8 cellular contexts compared by ENCODE assay signal in genomic region chr1:224644553-224645154, GRCh38. TPM values are rescaled to one million over a fixed set of nuclear protein-coding genes. Genes with fewer than 3 reads are reported as not detected.
A peak's percentile ranks its signal among the peaks of the same experiment; 100 is the strongest.
DNase-seq lines count a peak whose midpoint lies in the region; ATAC-seq and TF ChIP-seq lines count a peak whose summit lies in the region.

No MANE protein-coding gene starts in this region.

- H4K20me1 ChIP-seq in PC-9 (ENCODE audit: insufficient read depth): no peaks in the 10 kb centered on the region; the same call in 1 of the 2 replicates
- H4K20me1 ChIP-seq in osteoblast (ENCODE audit: insufficient read depth, low read length): no peaks in the 10 kb centered on the region

- no peaks in the 10 kb centered on the region for H3K36me3 ChIP-seq in PC-9 (ENCODE audit: low read depth)
- H3K36me3 ChIP-seq in osteoblast (ENCODE audit: insufficient read depth, low read length): no peaks in the 10 kb centered on the region
- no peaks in the 10 kb centered on the region for H3K36me3 ChIP-seq in upper lobe of right lung

- CTCF ChIA-PET in PC-9 (lab: Charles Lee): interaction anchor here (0.6 to 1.3 kb wide), 4 partner anchors 11 to 207 kb away, joined by 3 to 6 read pairs (median 4); no protein-coding TSS in a partner anchor

- intact Hi-C loops in PC-9 (cut with micrococcal nuclease; ENCODE audit: unreplicated experiment): loop anchor here (1.0 kb wide), 2 partner anchors 131 to 207 kb away; no protein-coding TSS in a partner anchor
- intact Hi-C loops in upper lobe of right lung (cut with DNase I): no loop called here

- H3K9me2 ChIP-seq in PC-9 (ENCODE audit: insufficient read depth): no peaks in the 10 kb centered on the region

- no TSS peak for BruUV-seq in PC-9 (replicated peaks; lab: Mats Ljungman, UMichigan)

- TF ChIP-seq CTCF in PC-9 (conservative IDR thresholded peaks at IDR 0.05) (peak; percentile 96), osteoblast (IDR thresholded peaks at IDR 0.05; ENCODE audit: extremely low read depth, low read depth, low read length) (peak; percentile 91), upper lobe of right lung (IDR thresholded peaks at IDR 0.05) (peak; percentile 90)

- H3K4me3 ChIP-seq in PC-9 (no peak overlapping the region), osteoblast (ENCODE audit: insufficient read depth, low read length) (no peak overlapping the region), upper lobe of right lung (no peak overlapping the region)

- no peaks in the 10 kb centered on the region for H3F3A ChIP-seq in PC-9 (ENCODE audit: insufficient read depth, low read depth)

- no peaks in the 10 kb centered on the region for H3K9me3 ChIP-seq in PC-9 (ENCODE audit: insufficient read depth, low read depth)
- H3K9me3 ChIP-seq in osteoblast (ENCODE audit: low read depth, low read length): no peaks in the 10 kb centered on the region
- H3K9me3 ChIP-seq in upper lobe of right lung: no peaks in the 10 kb centered on the region

- ATAC-seq in GM19043 (IDR thresholded peaks at IDR 0.05; ENCODE audit: low read depth, unreplicated experiment) (peak; percentile 65), HG03521 (IDR thresholded peaks at IDR 0.05; ENCODE audit: unreplicated experiment) (peak; percentile 68), upper lobe of right lung (peak; percentile 77)

- no peak overlapping the region for H3K27ac ChIP-seq in PC-9
- no peak overlapping the region for H3K27ac ChIP-seq in osteoblast (ENCODE audit: low read depth, low read length)
- H3K27ac ChIP-seq in upper lobe of right lung: no peak overlapping the region

- H3K27me3 ChIP-seq in PC-9 (ENCODE audit: insufficient read depth, low read depth) (no peaks in the 10 kb centered on the region), osteoblast (ENCODE audit: insufficient read depth, low read length) (no peaks in the 10 kb centered on the region), upper lobe of right lung (no peaks in the 10 kb centered on the region)

- POLR2A ChIA-PET in PC-9 (lab: Charles Lee; ENCODE audit: unreplicated experiment): interaction anchor here (0.7 kb wide), 1 partner anchor 51 kb away, joined by 4 read pairs; no protein-coding TSS in a partner anchor

- no peaks in the 10 kb centered on the region for H3K4me1 ChIP-seq in PC-9 (replicated peaks; ENCODE audit: insufficient read depth)
- H3K4me1 ChIP-seq in osteoblast (ENCODE audit: insufficient read depth, low read length): peaks cover 2% of the 10 kb centered on the region
- H3K4me1 ChIP-seq in upper lobe of right lung: no peaks in the 10 kb centered on the region

- H3K4me2 ChIP-seq in PC-9 (no peak overlapping the region), osteoblast (ENCODE audit: insufficient read depth, low read length) (no peak overlapping the region)

- no peaks in the 10 kb centered on the region; the same call in 1 of the 2 replicates for H3K79me2 ChIP-seq in PC-9 (ENCODE audit: low read depth)
- peaks cover 2% of the 10 kb centered on the region for H3K79me2 ChIP-seq in osteoblast (ENCODE audit: insufficient read depth, low read length)

- DNase-seq in CD1c-positive myeloid dendritic cell (ENCODE audit: extremely low spot score): peak; percentile 65
- peak in 1 of 2 experiments; percentile 62 for DNase-seq in PC-9
- peak; percentile 33 for DNase-seq in activated T-cell treated with anti-CD3 and anti-CD28 coated beads for 48 hours (ENCODE audit: low read depth)
- peak; percentile 63 for DNase-seq in fibroblast of peridontal ligament (ENCODE audit: extremely low read depth)
- peak; percentile 79 for DNase-seq in osteoblast (ENCODE audit: insufficient read length, low spot score, missing footprints)
- no peak for DNase-seq in upper lobe of right lung

- H2AFZ ChIP-seq in PC-9 (no peak overlapping the region), osteoblast (ENCODE audit: low read length) (no peak overlapping the region)

RNA-seq across cellular contexts. Expression of gene CNIH3, which starts 28.5 kb away (rescaled TPM):
- 7.4 and 8.4 TPM in 2 replicates for total RNA-seq in PC-9 (2021)
- total RNA-seq in osteoblast: 3.6 and 9.7 TPM in 2 replicates
- total RNA-seq in upper lobe of right lung: 4.8 TPM
